12 cellular contexts compared by ENCODE assay signal in the genomic region with DNA sequence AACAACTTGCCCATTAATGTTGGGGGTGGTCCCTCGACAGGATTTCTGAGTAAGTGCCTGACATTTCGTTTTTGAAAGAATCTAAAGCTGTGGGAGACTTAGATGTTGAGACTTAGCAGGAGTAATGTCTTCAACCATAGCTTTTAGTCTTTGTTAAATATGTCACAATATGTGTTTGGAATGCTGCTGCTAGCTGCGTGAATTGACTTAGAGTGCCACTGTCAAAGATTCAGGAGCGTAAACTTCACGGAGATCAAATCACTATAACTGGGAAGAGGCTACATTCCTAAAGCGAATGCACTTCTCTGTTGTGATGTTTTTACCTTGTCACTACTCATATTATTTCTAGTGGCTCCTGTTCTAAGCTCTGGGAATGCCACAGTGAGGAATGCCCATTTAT.
DNase-seq lines count a peak whose midpoint lies in the region; ATAC-seq and TF ChIP-seq lines count a peak whose summit lies in the region.
"Had no signal": no experiment of that assay in that cellular context is flagged by ENCODE, and none has a peak within 500 bp of the region (broad histone marks: within the 10 kb centered on the region; RNA-seq: fewer than 3 reads in every experiment).

No MANE protein-coding gene starts in this region.

- H2AFZ ChIP-seq in neural progenitor cell (replicated peaks) = no peak overlapping the region
- H2AFZ ChIP-seq: GM23248 had no signal

- no peaks in the 10 kb centered on the region for H3K9me3 ChIP-seq in neural progenitor cell (ENCODE audit: low read depth)

- no peaks in the 10 kb centered on the region for H3K27me3 ChIP-seq in neural progenitor cell

- no peaks in the 10 kb centered on the region for H3K9me3 Mint-ChIP-seq in activated T-cell treated with anti-CD3 and anti-CD28 coated beads, Interleukin-2, amount 50 U/mL, for 72 hours
- no peaks in the 10 kb centered on the region for H3K9me3 Mint-ChIP-seq in activated T-cell treated with anti-CD3 and anti-CD28 coated beads, Interleukin-2, amount 50 U/mL, for 24 hours
- H3K9me3 Mint-ChIP-seq in brain = no peaks in the 10 kb centered on the region
- no peaks in the 10 kb centered on the region for H3K9me3 Mint-ChIP-seq in mesothelial cell of epicardium
- no peaks in the 10 kb centered on the region for H3K9me3 Mint-ChIP-seq in progenitor cell of endocrine pancreas (ENCODE audit: low read depth)
- no peaks in the 10 kb centered on the region for H3K9me3 Mint-ChIP-seq in neural progenitor cell
- H3K9me3 Mint-ChIP-seq: CD8-positive, alpha-beta memory T cell had no signal

- H3K4me1 ChIP-seq in neural progenitor cell = peaks cover 25% of the 10 kb centered on the region

- no peak for ATAC-seq in activated T-cell treated with anti-CD3 and anti-CD28 coated beads, Interleukin-2, amount 50 U/mL, for 72 hours (replicated peaks in 1 of 2)
- ATAC-seq in HG02759 (IDR thresholded peaks at IDR 0.05; ENCODE audit: unreplicated experiment) = no peak
- no peak for ATAC-seq in GM19452 (IDR thresholded peaks at IDR 0.05; ENCODE audit: unreplicated experiment)

- no peak for DNase-seq in activated T-cell treated with anti-CD3 and anti-CD28 coated beads, Interleukin-2, amount 50 U/mL, for 72 hours
- no peak for DNase-seq in activated T-cell treated with anti-CD3 and anti-CD28 coated beads, Interleukin-2, amount 50 U/mL, for 24 hours
- DNase-seq in mesothelial cell of epicardium (ENCODE audit: low spot score in 2 of 2, unreplicated experiment in 2 of 2) (no peak), progenitor cell of endocrine pancreas (ENCODE audit: low spot score, unreplicated experiment) (no peak), neural progenitor cell (ENCODE audit: low spot score) (no peak)
- DNase-seq: CD8-positive, alpha-beta memory T cell; GM23248; H7 had no signal

- peaks cover under 1% of the 10 kb centered on the region for H3K36me3 ChIP-seq in neural progenitor cell

- no peak overlapping the region for H3K4me3 ChIP-seq in neural progenitor cell
- H3K4me3 ChIP-seq: GM23248 had no signal

- H3K4me1 Mint-ChIP-seq in activated T-cell treated with anti-CD3 and anti-CD28 coated beads, Interleukin-2, amount 50 U/mL, for 72 hours (ENCODE audit: low read depth) = peaks cover 13% of the 10 kb centered on the region
- H3K4me1 Mint-ChIP-seq in activated T-cell treated with anti-CD3 and anti-CD28 coated beads, Interleukin-2, amount 50 U/mL, for 24 hours (ENCODE audit: low read depth) = peaks cover 50% of the 10 kb centered on the region
- peaks cover 78% of the 10 kb centered on the region for H3K4me1 Mint-ChIP-seq in brain
- H3K4me1 Mint-ChIP-seq in mesothelial cell of epicardium = peaks cover 67% of the 10 kb centered on the region
- H3K4me1 Mint-ChIP-seq in progenitor cell of endocrine pancreas (ENCODE audit: low read depth) = peaks cover 62% of the 10 kb centered on the region
- peaks cover 22% of the 10 kb centered on the region for H3K4me1 Mint-ChIP-seq in neural progenitor cell

- no peaks in the 10 kb centered on the region for H3K27me3 Mint-ChIP-seq in activated T-cell treated with anti-CD3 and anti-CD28 coated beads, Interleukin-2, amount 50 U/mL, for 72 hours (ENCODE audit: low read depth)
- no peaks in the 10 kb centered on the region for H3K27me3 Mint-ChIP-seq in activated T-cell treated with anti-CD3 and anti-CD28 coated beads, Interleukin-2, amount 50 U/mL, for 24 hours
- H3K27me3 Mint-ChIP-seq in brain (no peaks in the 10 kb centered on the region), mesothelial cell of epicardium (ENCODE audit: low read depth) (no peaks in the 10 kb centered on the region), progenitor cell of endocrine pancreas (no peaks in the 10 kb centered on the region), neural progenitor cell (ENCODE audit: insufficient read depth, low read depth) (peaks cover 2% of the 10 kb centered on the region)
- H3K27me3 Mint-ChIP-seq: CD8-positive, alpha-beta memory T cell had no signal

- peaks cover 0 to 9% of the 10 kb centered on the region in 2 donors for H3K36me3 Mint-ChIP-seq in activated T-cell treated with anti-CD3 and anti-CD28 coated beads, Interleukin-2, amount 50 U/mL, for 72 hours (ENCODE audit: insufficient read depth in 2 of 2)
- peaks cover 52% of the 10 kb centered on the region for H3K36me3 Mint-ChIP-seq in activated T-cell treated with anti-CD3 and anti-CD28 coated beads, Interleukin-2, amount 50 U/mL, for 24 hours (ENCODE audit: low read depth)
- H3K36me3 Mint-ChIP-seq in brain = peaks cover 48% of the 10 kb centered on the region
- peaks cover 30% of the 10 kb centered on the region for H3K36me3 Mint-ChIP-seq in mesothelial cell of epicardium
- peaks cover 12% of the 10 kb centered on the region for H3K36me3 Mint-ChIP-seq in progenitor cell of endocrine pancreas (ENCODE audit: insufficient read depth)
- peaks cover 14% of the 10 kb centered on the region for H3K36me3 Mint-ChIP-seq in neural progenitor cell

- H3F3A ChIP-seq in neural progenitor cell (ENCODE audit: low read depth) = peaks cover 4% of the 10 kb centered on the region

- no peak overlapping the region for H3K9ac ChIP-seq in neural progenitor cell
- H3K9ac ChIP-seq: GM23248 had no signal

- H4K20me1 ChIP-seq in neural progenitor cell (ENCODE audit: low read depth) = peaks cover 4% of the 10 kb centered on the region

- H3K27ac Mint-ChIP-seq in activated T-cell treated with anti-CD3 and anti-CD28 coated beads, Interleukin-2, amount 50 U/mL, for 72 hours = peak overlapping the region; percentile 6
- H3K27ac Mint-ChIP-seq in activated T-cell treated with anti-CD3 and anti-CD28 coated beads, Interleukin-2, amount 50 U/mL, for 24 hours = no peak overlapping the region
- H3K27ac Mint-ChIP-seq in brain (peak overlapping the region in 4 of 5 experiments; percentile 90 to 97 (median 96)), mesothelial cell of epicardium (peak overlapping the region; percentile 77), progenitor cell of endocrine pancreas (peak overlapping the region; percentile 22), neural progenitor cell (no peak overlapping the region)

- H3K4me3 Mint-ChIP-seq in activated T-cell treated with anti-CD3 and anti-CD28 coated beads, Interleukin-2, amount 50 U/mL, for 72 hours = no peak overlapping the region
- no peak overlapping the region for H3K4me3 Mint-ChIP-seq in activated T-cell treated with anti-CD3 and anti-CD28 coated beads, Interleukin-2, amount 50 U/mL, for 24 hours
- peak overlapping the region in 2 of 5 experiments; percentile 15 to 44 for H3K4me3 Mint-ChIP-seq in brain
- no peak overlapping the region for H3K4me3 Mint-ChIP-seq in mesothelial cell of epicardium
- peak overlapping the region; percentile 4 for H3K4me3 Mint-ChIP-seq in progenitor cell of endocrine pancreas (ENCODE audit: low read depth)
- H3K4me3 Mint-ChIP-seq in neural progenitor cell = no peak overlapping the region
- H3K4me3 Mint-ChIP-seq: CD8-positive, alpha-beta memory T cell had no signal

- no peak overlapping the region for H3K4me2 ChIP-seq in neural progenitor cell

- no peak overlapping the region for H3K27ac ChIP-seq in neural progenitor cell
- H3K27ac ChIP-seq: 22Rv1, GM23248 had no signal

- no peaks in the 10 kb centered on the region for H3K79me2 ChIP-seq in neural progenitor cell (ENCODE audit: low read depth)

- TF ChIP-seq CTCF in brain (conservative IDR thresholded peaks at IDR 0.05) = no peak
- TF ChIP-seq CTCF in mesothelial cell of epicardium (IDR thresholded peaks at IDR 0.05; ENCODE audit: unreplicated experiment) = no peak
- TF ChIP-seq CTCF in progenitor cell of endocrine pancreas (IDR thresholded peaks at IDR 0.05; ENCODE audit: unreplicated experiment) = no peak
- no peak for TF ChIP-seq CTCF in neural progenitor cell (IDR thresholded peaks at IDR 0.05)

Comparison
In these comparisons a context has a peak if more than half of its experiments do, and no peak if none do; other contexts are left out.
1. H3K27ac Mint-ChIP-seq: peak in activated T-cell treated with anti-CD3 and anti-CD28 coated beads, Interleukin-2, amount 50 U/mL, for 72 hours (single experiment), brain (4 of 5), mesothelial cell of epicardium (single experiment) and progenitor cell of endocrine pancreas (single experiment); none in activated T-cell treated with anti-CD3 and anti-CD28 coated beads, Interleukin-2, amount 50 U/mL, for 24 hours (single experiment) and neural progenitor cell (single experiment).